In genomic region chr17:5011928-5012327, GRCh38 we compare ENCODE assay signal across 13 cellular contexts. TPM values are rescaled to one million over a fixed set of nuclear protein-coding genes. Genes with fewer than 3 reads are reported as not detected.
DNase-seq lines count a peak whose midpoint lies in the region; ATAC-seq, FAIRE-seq and TF ChIP-seq lines count a peak whose summit lies in the region.
"Had no signal": no experiment of that assay in that cellular context is flagged by ENCODE, and none has a peak within 500 bp of the region (broad histone marks: within the 10 kb centered on the region; RNA-seq: fewer than 3 reads in every experiment).

No MANE protein-coding gene starts in this region.

- H3K56ac ChIP-seq in mesendoderm (ENCODE audit: low read length): no peak overlapping the region

- H3K79me2 ChIP-seq in mesendoderm (ENCODE audit: control insufficient read depth, insufficient read depth, low read length): no peaks in the 10 kb centered on the region

- no peak overlapping the region for H4K5ac ChIP-seq in mesendoderm (ENCODE audit: low read length)

- peaks cover 17% of the 10 kb centered on the region for H3K36me3 ChIP-seq in mesendoderm (ENCODE audit: control insufficient read depth, insufficient read depth, low read length)

- no peak overlapping the region for H3K18ac ChIP-seq in mesendoderm (ENCODE audit: low read length)

- H2BK15ac ChIP-seq in mesendoderm (replicated peaks; ENCODE audit: low read depth): no peak overlapping the region

- H3K4me3 ChIP-seq in GM12865 (ENCODE audit: low read depth, low read length): no peak overlapping the region
- no peak overlapping the region for H3K4me3 ChIP-seq in mesendoderm (ENCODE audit: low read length)
- H3K4me3 ChIP-seq: cardiac muscle cell, lower lobe of right lung, prostate gland had no signal

- H3K4me2 ChIP-seq in mesendoderm (ENCODE audit: low read length): no peak overlapping the region
- H3K4me2 ChIP-seq: KMS-11 had no signal

- H2BK5ac ChIP-seq in mesendoderm (ENCODE audit: low read length): no peak overlapping the region

- no peak overlapping the region for H4K8ac ChIP-seq in mesendoderm (ENCODE audit: low read depth, low read length)

- H3K27me3 ChIP-seq in mesendoderm (ENCODE audit: insufficient read depth, low read length, poor library complexity): no peaks in the 10 kb centered on the region
- H3K27me3 ChIP-seq: cardiac muscle cell had no signal

- no peak for FAIRE-seq in H54 (lab: Jason Lieb, UNC)

- H3K4me1 ChIP-seq in mesendoderm (ENCODE audit: control insufficient read depth, low read depth, low read length): no peaks in the 10 kb centered on the region
- H3K4me1 ChIP-seq: lower lobe of right lung, prostate gland had no signal

- no peak overlapping the region for H3K9ac ChIP-seq in mesendoderm (ENCODE audit: low read length)
- H3K9ac ChIP-seq: KMS-11 had no signal

- no peak overlapping the region for H2AK5ac ChIP-seq in mesendoderm (ENCODE audit: low read length)

- no CpG with 5 or more reads among the region's 6 CpGs for WGBS in mesendoderm (ENCODE audit: extremely low coverage, insufficient coverage, low lambda C conversion rate)

- TF ChIP-seq CTCF in GM12865 (IDR thresholded peaks at IDR 0.05; ENCODE audit: insufficient read depth, low read depth, low read length, missing control alignments): no peak

- no peak overlapping the region for H3K27ac ChIP-seq in mesendoderm (ENCODE audit: low read depth, low read length)
- H3K27ac ChIP-seq: cardiac muscle cell, KMS-11, lower lobe of right lung, prostate gland had no signal

- DNase-seq in GM12865 (ENCODE audit: low read depth): peak; percentile 90
- DNase-seq in H54 (ENCODE audit: insufficient read length, low spot score): peak; percentile 71
- peak; percentile 57 to 65 for DNase-seq in activated T-cell treated with anti-CD3 and anti-CD28 coated beads, Interleukin-2, amount 50 U/mL, for 48 hours
- peak; percentile 47 for DNase-seq in kidney tubule cell (ENCODE audit: low spot score)
- no peak for DNase-seq in COR-L47 (lab: John Stamatoyannopoulos, UW)
- no peak for DNase-seq in NCI-H526 treated with DMSO at 0.1 percent for 48 hours (lab: John Stamatoyannopoulos, UW)
- DNase-seq in mesendoderm: no peak
- DNase-seq: lower lobe of right lung, NCI-H446 had no signal

- TF ChIP-seq POLR2A in H54 (IDR thresholded peaks at IDR 0.05; ENCODE audit: low read depth, low read length): no peak

- no peak overlapping the region for H2BK120ac ChIP-seq in mesendoderm (ENCODE audit: low read depth, low read length)

- H3K23ac ChIP-seq in mesendoderm (ENCODE audit: low read length): no peak overlapping the region

- no peaks in the 10 kb centered on the region for H3K79me1 ChIP-seq in mesendoderm (ENCODE audit: low read length)

- H3K4ac ChIP-seq in mesendoderm (ENCODE audit: low read depth, low read length): no peak overlapping the region

- ATAC-seq in GM19035 (IDR thresholded peaks at IDR 0.05; ENCODE audit: unreplicated experiment): no peak
- ATAC-seq: lower lobe of right lung had no signal

RNA-seq across cellular contexts. Expression of gene KIF1C, which starts 14.2 kb away (rescaled TPM):
- polyA plus RNA-seq in mesendoderm (2013, experiment 1 of 2): 37.6 TPM
- polyA plus RNA-seq in mesendoderm (2013, experiment 2 of 2): 37.2 TPM

RNA-seq across cellular contexts. Expression of gene INCA1, which starts 14.6 kb away (rescaled TPM):
- 0.63 TPM for polyA plus RNA-seq in mesendoderm (2013, experiment 1 of 2)
- 0.69 TPM for polyA plus RNA-seq in mesendoderm (2013, experiment 2 of 2)

RNA-seq across cellular contexts. Expression of gene SLC52A1, which starts 23.3 kb away (rescaled TPM):
- polyA plus RNA-seq in mesendoderm (2013, experiment 1 of 2): 0.06 TPM
- 0.07 TPM for polyA plus RNA-seq in mesendoderm (2013, experiment 2 of 2)
- polyA plus RNA-seq: cardiac muscle cell had no signal

RNA-seq across cellular contexts. Expression of gene CAMTA2, which starts 24.5 kb away (rescaled TPM):
- polyA plus RNA-seq in mesendoderm (2013, experiment 1 of 2): 8.5 TPM
- polyA plus RNA-seq in mesendoderm (2013, experiment 2 of 2): 9.6 TPM

RNA-seq across cellular contexts. Expression of gene SPAG7, which starts 44.3 kb away (rescaled TPM):
- 65.0 TPM for polyA plus RNA-seq in mesendoderm (2013, experiment 1 of 2)
- 63.7 TPM for polyA plus RNA-seq in mesendoderm (2013, experiment 2 of 2)

Comparison
In these comparisons a context has a peak if more than half of its experiments do, and no peak if none do; other contexts are left out.
1. DNase-seq: peak in GM12865 (single experiment), H54 (single experiment), activated T-cell treated with anti-CD3 and anti-CD28 coated beads, Interleukin-2, amount 50 U/mL, for 48 hours (2 of 2) and kidney tubule cell (single experiment); none in COR-L47 (single experiment), NCI-H526 treated with DMSO at 0.1 percent for 48 hours (single experiment) and mesendoderm (single experiment).